1 cellular context compared by ENCODE assay signal in the genomic region with DNA sequence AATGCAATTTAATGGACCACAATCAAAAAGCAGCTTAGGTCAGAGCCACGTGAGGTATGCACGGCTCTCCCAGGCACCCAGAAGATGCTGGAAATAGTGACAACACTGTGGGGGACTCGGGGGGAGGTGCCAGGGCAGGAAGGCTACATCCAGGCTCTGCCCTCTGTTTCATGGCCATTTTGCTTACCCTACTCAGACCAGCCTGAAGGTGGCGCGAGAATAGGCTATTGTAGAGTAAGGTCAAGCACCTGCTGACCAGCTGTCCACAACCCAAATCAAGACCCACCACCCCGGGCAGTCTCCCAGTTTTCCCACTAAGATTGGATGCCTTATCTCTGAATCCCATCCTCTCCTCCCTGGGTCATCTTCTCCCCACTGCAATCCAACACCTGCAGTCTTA.
TF ChIP-seq lines count a peak whose summit lies in the region.

No MANE protein-coding gene starts in this region.

TF ChIP-seq in K562, 482 proteins besides CTCF, POLR2A, EP300 and RAD21:
- TF ChIP-seq KDM1A (IDR thresholded peaks at IDR 0.05) = no peak
- 0 out of 2 replicates have a peak, but pooled peaks have one; percentile 15 for TF ChIP-seq SMC3 (conservative IDR thresholded peaks at IDR 0.05; ENCODE audit: insufficient read depth, low read depth, low read length)
